In the genomic region with DNA sequence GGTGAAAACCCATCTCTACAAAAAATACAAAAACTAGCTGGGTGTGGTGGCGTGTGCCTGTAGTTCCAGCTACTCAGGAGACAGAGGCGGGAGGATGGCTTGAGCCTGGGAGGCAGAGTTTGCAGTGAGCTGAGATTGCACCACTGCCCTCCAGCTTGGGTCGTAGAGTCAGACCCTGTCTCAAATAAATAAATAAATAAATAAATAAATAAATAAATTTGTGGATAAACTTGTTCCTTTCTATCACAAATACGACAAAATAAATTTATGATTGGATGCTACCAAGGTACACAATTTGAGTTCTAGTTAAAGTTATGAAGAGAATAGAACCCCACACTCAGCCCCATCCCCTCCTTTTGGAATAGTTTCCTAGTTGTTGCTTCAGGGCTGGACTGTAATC, we compare ENCODE assay signal across 4 cellular contexts. TPM values are rescaled to one million over a fixed set of nuclear protein-coding genes. Genes with fewer than 3 reads are reported as not detected.
"Had no signal": no experiment of that assay in that cellular context is flagged by ENCODE, and none has a peak within 500 bp of the region (broad histone marks: within the 10 kb centered on the region; RNA-seq: fewer than 3 reads in every experiment).

No MANE protein-coding gene starts in this region.

RNA-seq across cellular contexts. Expression of gene CYP3A5, which starts 26.5 kb away (rescaled TPM):
- total RNA-seq: GM23338, H1, H9 had no signal

RNA-seq across cellular contexts. Expression of gene TMEM225B, which starts 55.2 kb away (rescaled TPM):
- total RNA-seq: GM23338, H1, H9, HT1080 had no signal
